ENCODE assay signal across 15 cellular contexts in the genomic region with DNA sequence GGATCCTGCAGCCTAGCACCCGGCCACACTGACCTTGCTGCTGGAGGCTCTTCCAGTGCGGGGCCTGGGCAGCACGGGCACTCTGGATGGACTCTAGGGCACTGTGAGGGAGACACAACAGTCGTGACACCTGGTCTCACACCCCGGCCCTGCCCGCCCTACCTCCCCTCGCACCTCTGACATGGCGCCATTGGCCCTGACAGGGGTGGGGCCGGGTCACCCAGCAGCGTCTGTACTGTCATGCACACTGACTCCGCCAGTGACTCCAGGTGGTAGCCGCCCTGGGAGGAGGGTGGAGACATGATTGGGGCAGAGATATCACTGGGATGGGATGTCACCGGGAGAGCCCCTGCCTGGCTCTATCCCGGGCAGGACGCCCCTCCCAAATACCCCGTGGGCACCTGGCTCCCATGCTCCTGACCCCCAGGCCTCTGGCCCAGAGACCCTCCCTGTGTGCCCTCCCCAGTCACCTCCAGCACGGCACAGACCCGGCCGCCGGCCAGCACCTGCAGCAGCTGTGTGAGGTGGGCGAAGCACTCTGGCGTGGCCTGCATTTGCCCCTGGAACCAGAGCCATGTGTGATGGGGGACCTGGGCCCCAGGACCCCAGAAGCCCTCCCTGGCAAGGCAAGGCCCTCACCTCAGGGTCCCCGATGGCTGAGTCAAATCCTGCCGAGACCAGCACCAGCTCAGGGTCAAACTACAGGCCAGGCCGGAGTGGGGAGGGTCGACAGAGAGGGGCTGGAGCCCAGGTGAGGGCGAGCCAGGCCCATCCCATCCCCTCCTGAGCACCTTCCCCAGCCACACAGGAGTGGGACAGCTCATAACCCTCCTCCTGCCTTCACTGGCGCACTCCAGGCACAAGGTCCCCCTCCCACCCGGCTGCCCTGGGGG. TPM values are rescaled to one million over a fixed set of nuclear protein-coding genes. Genes with fewer than 3 reads are reported as not detected.
DNase-seq lines count a peak whose midpoint lies in the region; ATAC-seq, FAIRE-seq and TF ChIP-seq lines count a peak whose summit lies in the region.
"Had no signal": no experiment of that assay in that cellular context is flagged by ENCODE, and none has a peak within 500 bp of the region (broad histone marks: within the 10 kb centered on the region; RNA-seq: fewer than 3 reads in every experiment).

No MANE protein-coding gene starts in this region.

- no peak overlapping the region for H3K4me2 ChIP-seq in IMR-90 (ENCODE audit: low read depth, low read length)
- peak overlapping the region; percentile 33 for H3K4me2 ChIP-seq in astrocyte (ENCODE audit: low read length)

- CTCF ChIA-PET in IMR-90 (lab: Yijun Ruan, JAX) = interaction anchor here (0.5 kb wide), 1 partner anchor 10 kb away, joined by 4 read pairs; no protein-coding TSS in a partner anchor

- no peak overlapping the region for H3K27ac ChIP-seq in IMR-90 (ENCODE audit: insufficient read depth, low read length)
- peak overlapping the region; percentile 37 for H3K27ac ChIP-seq in astrocyte (ENCODE audit: low read depth, low read length)
- H3K27ac ChIP-seq in aorta (ENCODE audit: low read depth in 1 of 2, low read length in 2 of 2) = no peak overlapping the region

- H2BK120ac ChIP-seq in IMR-90 (ENCODE audit: low read depth, low read length) = no peak overlapping the region

- dilution Hi-C loops in IMR-90 (cut with HindIII; ENCODE audit: low sequenced_read_pairs, unreplicated experiment) = no loop called here

- no peak overlapping the region for H3K23ac ChIP-seq in IMR-90 (ENCODE audit: low read depth, low read length)

- H3K4ac ChIP-seq in IMR-90 (ENCODE audit: low read depth, low read length) = no peak overlapping the region

- H3K27me3 Mint-ChIP-seq in activated T-cell treated with anti-CD3 and anti-CD28 coated beads, Interleukin-2, amount 50 U/mL, for 24 hours = no peaks in the 10 kb centered on the region
- no peaks in the 10 kb centered on the region for H3K27me3 Mint-ChIP-seq in activated T-cell treated with anti-CD3 and anti-CD28 coated beads, Interleukin-2, amount 50 U/mL, for 72 hours (ENCODE audit: low read depth)
- no peaks in the 10 kb centered on the region for H3K27me3 Mint-ChIP-seq in astrocyte (ENCODE audit: low read depth, unreplicated experiment)

- no peak overlapping the region for H4K91ac ChIP-seq in IMR-90 (ENCODE audit: insufficient read depth, low read depth, low read length)

- POLR2A ChIA-PET in IMR-90 (lab: Charles Lee; ENCODE audit: unreplicated experiment) = no interaction called here

- H3K9me1 ChIP-seq in IMR-90 (ENCODE audit: insufficient read depth, low read length) = 0 out of 2 replicates have a peak, but pooled peaks cover 3% of the 10 kb centered on the region

- intact Hi-C loops in IMR-90 (cut with micrococcal nuclease) (no loop called here), aorta (cut with DNase I) (loop anchor here in 1 of 2 donors (10.0 kb wide), 1 partner anchor 256 kb away; a partner anchor contains a TSS), left ventricle myocardium superior (cut with micrococcal nuclease) (loop anchor here (10.0 kb wide), 1 partner anchor 96 kb away; a partner anchor contains a TSS)

- H3K9ac ChIP-seq in IMR-90 (ENCODE audit: low read depth, low read length) = no peak overlapping the region
- H3K9ac ChIP-seq in astrocyte (ENCODE audit: low read length) = no peak overlapping the region

- in situ Hi-C loops in IMR-90 (cut with MboI; ENCODE audit: low sequenced_read_pairs) = no loop called here

- DNase-seq in activated T-cell treated with anti-CD3 and anti-CD28 coated beads, Interleukin-2, amount 50 U/mL, for 24 hours = no peak
- no peak for DNase-seq in activated T-cell treated with anti-CD3 and anti-CD28 coated beads, Interleukin-2, amount 50 U/mL, for 72 hours
- DNase-seq in IMR-90 (no peak), astrocyte (ENCODE audit: low read depth) (no peak), aorta (no peak), left ventricle myocardium superior (no peak)
- no peak for DNase-seq in stimulated activated effector memory CD8-positive, alpha-beta T cell treated with anti-CD3 and anti-CD28 coated beads, Interleukin-12 subunit alpha, Interleukin-12 subunit beta, amount 100 ng/mL, for 72 hours (ENCODE audit: low spot score in 2 of 2)
- DNase-seq in stimulated activated CD8-positive, alpha-beta memory T cell treated with anti-CD3 and anti-CD28 coated beads, Interleukin-4, amount 100 ng/mL, for 48 hours = no peak
- DNase-seq: activated CD4-positive, alpha-beta T cell treated with anti-CD3 and anti-CD28 coated beads for 1 hour; DND-41; NCI-H524; stimulated activated CD4-positive, alpha-beta T cell treated with anti-CD3 and anti-CD28 coated beads, Interleukin-2, amount 100 ng/mL, for 48 hours had no signal

- no peak overlapping the region for H4K5ac ChIP-seq in IMR-90 (ENCODE audit: low read depth, low read length)

- no peak overlapping the region for H4K8ac ChIP-seq in IMR-90 (ENCODE audit: low read depth in 2 of 2, low read length in 2 of 2)

- peaks cover 55% of the 10 kb centered on the region for H3K79me2 ChIP-seq in astrocyte (ENCODE audit: insufficient read depth, low read length)

- H3K4me1 Mint-ChIP-seq in activated T-cell treated with anti-CD3 and anti-CD28 coated beads, Interleukin-2, amount 50 U/mL, for 24 hours (ENCODE audit: low read depth) = peaks cover 29% of the 10 kb centered on the region
- H3K4me1 Mint-ChIP-seq in activated T-cell treated with anti-CD3 and anti-CD28 coated beads, Interleukin-2, amount 50 U/mL, for 72 hours (ENCODE audit: low read depth) = peaks cover 25% of the 10 kb centered on the region
- peaks cover 9% of the 10 kb centered on the region for H3K4me1 Mint-ChIP-seq in astrocyte (ENCODE audit: low read depth, unreplicated experiment)
- peaks cover 31% of the 10 kb centered on the region for H3K4me1 Mint-ChIP-seq in stimulated activated effector memory CD8-positive, alpha-beta T cell treated with anti-CD3 and anti-CD28 coated beads, Interleukin-12 subunit alpha, Interleukin-12 subunit beta, amount 100 ng/mL, for 72 hours

- H2BK5ac ChIP-seq in IMR-90 (ENCODE audit: low read depth, low read length, poor library complexity, severe bottlenecking) = no peak overlapping the region

- no peak overlapping the region for H2BK15ac ChIP-seq in IMR-90 (ENCODE audit: low read depth, low read length)

- H3K27me3 ChIP-seq in IMR-90 (ENCODE audit: control insufficient read depth, insufficient read depth, low read length) (no peaks in the 10 kb centered on the region), astrocyte (ENCODE audit: insufficient read depth, low read length) (no peaks in the 10 kb centered on the region), aorta (ENCODE audit: control insufficient read depth in 1 of 2, insufficient read depth in 2 of 2, low read length in 1 of 2) (no peaks in the 10 kb centered on the region)
- H3K27me3 ChIP-seq: transverse colon had no signal

- no peak overlapping the region for H3K27ac Mint-ChIP-seq in activated T-cell treated with anti-CD3 and anti-CD28 coated beads, Interleukin-2, amount 50 U/mL, for 24 hours
- H3K27ac Mint-ChIP-seq in activated T-cell treated with anti-CD3 and anti-CD28 coated beads, Interleukin-2, amount 50 U/mL, for 72 hours = no peak overlapping the region
- H3K27ac Mint-ChIP-seq in astrocyte (ENCODE audit: unreplicated experiment) = no peak overlapping the region
- H3K27ac Mint-ChIP-seq in stimulated activated effector memory CD8-positive, alpha-beta T cell treated with anti-CD3 and anti-CD28 coated beads, Interleukin-12 subunit alpha, Interleukin-12 subunit beta, amount 100 ng/mL, for 72 hours = peak overlapping the region; percentile 87

- H3K4me3 ChIP-seq in IMR-90 (ENCODE audit: insufficient read depth, low read depth, low read length) = no peak overlapping the region
- H3K4me3 ChIP-seq in astrocyte (ENCODE audit: insufficient read depth, low read depth, low read length) = no peak overlapping the region
- no peak overlapping the region for H3K4me3 ChIP-seq in aorta (ENCODE audit: low read length in 2 of 2)
- H3K4me3 ChIP-seq: transverse colon had no signal

- no peak for TF ChIP-seq POLR2A in IMR-90 (IDR thresholded peaks at IDR 0.05; ENCODE audit: low read depth, low read length)

- peaks cover 9 to 53% of the 10 kb centered on the region in 2 experiments; a peak in 3 of 4 replicates for H3K79me1 ChIP-seq in IMR-90 (ENCODE audit: low read depth in 1 of 2, low read length in 2 of 2)

- no peak for ATAC-seq in activated T-cell treated with anti-CD3 and anti-CD28 coated beads, Interleukin-2, amount 50 U/mL, for 72 hours (replicated peaks in 1 of 2)
- ATAC-seq in IMR-90 (ENCODE audit: low read depth) (no peak), aorta (ENCODE audit: low FRiP score) (no peak), left ventricle myocardium superior (no peak)
- no peak for ATAC-seq in stimulated activated effector memory CD8-positive, alpha-beta T cell treated with anti-CD3 and anti-CD28 coated beads, Interleukin-12 subunit alpha, Interleukin-12 subunit beta, amount 100 ng/mL, for 72 hours

- no peak for FAIRE-seq in astrocyte (lab: Jason Lieb, UNC)
- FAIRE-seq: colon, kidney had no signal

- peaks cover 15% of the 10 kb centered on the region for H3K4me1 ChIP-seq in IMR-90 (ENCODE audit: control insufficient read depth, insufficient read depth, low read length)
- peaks cover 38% of the 10 kb centered on the region for H3K4me1 ChIP-seq in astrocyte (ENCODE audit: insufficient read depth, low read length)
- no peaks in the 10 kb centered on the region for H3K4me1 ChIP-seq in aorta (ENCODE audit: control insufficient read depth in 1 of 2, insufficient read depth in 2 of 2, low read length in 2 of 2)

- peaks cover 24% of the 10 kb centered on the region for H3K36me3 ChIP-seq in IMR-90 (ENCODE audit: control insufficient read depth, insufficient read depth, low read length)
- no peaks in the 10 kb centered on the region for H3K36me3 ChIP-seq in astrocyte (ENCODE audit: insufficient read depth, low read length)
- H3K36me3 ChIP-seq in aorta (ENCODE audit: control insufficient read depth in 1 of 2, insufficient read depth in 2 of 2, low read length in 1 of 2) = no peaks in the 10 kb centered on the region
- H3K36me3 ChIP-seq: transverse colon had no signal

- BruUV-seq in IMR-90 (replicated peaks; lab: Mats Ljungman, UMichigan) = no TSS peak

- WGBS in IMR-90 (ENCODE audit: extremely low coverage in 2 of 2, insufficient read length in 1 of 2), 2 experiments = no CpG with 5 or more reads among the region's 29 CpGs
- WGBS in aorta, 2 donors = 86 to 90% methylated on average over 29 of the region's 29 CpGs

- no peak overlapping the region for H2BK20ac ChIP-seq in IMR-90 (ENCODE audit: low read depth, low read length)

- peaks cover 29% of the 10 kb centered on the region for H4K20me1 ChIP-seq in IMR-90 (ENCODE audit: insufficient read depth, low read length)
- H4K20me1 ChIP-seq in astrocyte (ENCODE audit: insufficient read depth, low read length) = peaks cover 53% of the 10 kb centered on the region

- H2AK5ac ChIP-seq in IMR-90 (ENCODE audit: low read depth, low read length) = no peak overlapping the region

- TF ChIP-seq RAD21 in IMR-90 (IDR thresholded peaks at IDR 0.05; ENCODE audit: low read length) = no peak

- H3K18ac ChIP-seq in IMR-90 (ENCODE audit: low read depth, low read length) = no peak overlapping the region

- no peak overlapping the region for H3K56ac ChIP-seq in IMR-90 (ENCODE audit: extremely low read depth, insufficient read depth, low read length)

- no peaks in the 10 kb centered on the region for H3K9me3 Mint-ChIP-seq in activated T-cell treated with anti-CD3 and anti-CD28 coated beads, Interleukin-2, amount 50 U/mL, for 24 hours
- H3K9me3 Mint-ChIP-seq in activated T-cell treated with anti-CD3 and anti-CD28 coated beads, Interleukin-2, amount 50 U/mL, for 72 hours = no peaks in the 10 kb centered on the region
- no peaks in the 10 kb centered on the region for H3K9me3 Mint-ChIP-seq in astrocyte (ENCODE audit: unreplicated experiment)
- no peaks in the 10 kb centered on the region for H3K9me3 Mint-ChIP-seq in stimulated activated effector memory CD8-positive, alpha-beta T cell treated with anti-CD3 and anti-CD28 coated beads, Interleukin-12 subunit alpha, Interleukin-12 subunit beta, amount 100 ng/mL, for 72 hours

- H2AFZ ChIP-seq in IMR-90 (replicated peaks; ENCODE audit: low read length, poor library complexity) (peak overlapping the region; percentile 34), astrocyte (ENCODE audit: low read depth, low read length) (no peak overlapping the region)

- peaks cover 48% of the 10 kb centered on the region for H3K36me3 Mint-ChIP-seq in activated T-cell treated with anti-CD3 and anti-CD28 coated beads, Interleukin-2, amount 50 U/mL, for 24 hours (ENCODE audit: low read depth)
- H3K36me3 Mint-ChIP-seq in activated T-cell treated with anti-CD3 and anti-CD28 coated beads, Interleukin-2, amount 50 U/mL, for 72 hours (ENCODE audit: insufficient read depth in 2 of 2) = peaks cover 5 to 6% of the 10 kb centered on the region in 2 donors
- peaks cover 5% of the 10 kb centered on the region for H3K36me3 Mint-ChIP-seq in astrocyte (ENCODE audit: low read depth, unreplicated experiment)
- peaks cover 36% of the 10 kb centered on the region for H3K36me3 Mint-ChIP-seq in stimulated activated effector memory CD8-positive, alpha-beta T cell treated with anti-CD3 and anti-CD28 coated beads, Interleukin-12 subunit alpha, Interleukin-12 subunit beta, amount 100 ng/mL, for 72 hours

- H3K9me3 ChIP-seq in IMR-90 (ENCODE audit: control insufficient read depth, insufficient read depth, low read length) (no peaks in the 10 kb centered on the region), astrocyte (ENCODE audit: insufficient read depth, low read depth, low read length) (no peaks in the 10 kb centered on the region), aorta (ENCODE audit: control insufficient read depth, low read length) (no peaks in the 10 kb centered on the region)
- H3K9me3 ChIP-seq: transverse colon had no signal

- no peak overlapping the region for H2AK9ac ChIP-seq in IMR-90 (replicated peaks; ENCODE audit: low read depth, low read length, poor library complexity)

- peak overlapping the region; percentile 28 for H3K4me3 Mint-ChIP-seq in activated T-cell treated with anti-CD3 and anti-CD28 coated beads, Interleukin-2, amount 50 U/mL, for 24 hours
- no peak overlapping the region for H3K4me3 Mint-ChIP-seq in activated T-cell treated with anti-CD3 and anti-CD28 coated beads, Interleukin-2, amount 50 U/mL, for 72 hours
- H3K4me3 Mint-ChIP-seq in astrocyte (ENCODE audit: unreplicated experiment) = no peak overlapping the region
- H3K4me3 Mint-ChIP-seq in stimulated activated effector memory CD8-positive, alpha-beta T cell treated with anti-CD3 and anti-CD28 coated beads, Interleukin-12 subunit alpha, Interleukin-12 subunit beta, amount 100 ng/mL, for 72 hours = peak overlapping the region; percentile 96

- no peak for TF ChIP-seq CTCF in IMR-90 (conservative IDR thresholded peaks at IDR 0.05; ENCODE audit: low read depth, low read length)
- no peak for TF ChIP-seq CTCF in astrocyte (IDR thresholded peaks at IDR 0.05; ENCODE audit: insufficient read depth, low read depth, low read length)

- H3K14ac ChIP-seq in IMR-90 (replicated peaks; ENCODE audit: low read depth, low read length) = no peak overlapping the region

RNA-seq across cellular contexts. Expression of a gene that starts 2.6 kb away (rescaled TPM):
- total RNA-seq in activated T-cell treated with anti-CD3 and anti-CD28 coated beads, Interleukin-2, amount 50 U/mL, for 72 hours = 10 to 100 TPM; 52.1 to 57.4 TPM
- total RNA-seq in IMR-90 (2012; rRNA removed) (3.6 and 3.9 TPM in 2 replicates), astrocyte (36.8 and 46.5 TPM in 2 replicates), aorta (10 to 100 TPM; 19.8 to 47.8 TPM), left ventricle myocardium superior (12.7 TPM)
- polyA plus RNA-seq in IMR-90 (2012; rRNA removed) (35.2 and 35.7 TPM in 2 replicates), aorta (10 to 100 TPM in 1 of 2 donors, 1 to 10 TPM in 1; 5.5 to 57.3 TPM)
- polyA plus RNA-seq in IMR-90 (2012; cell fraction: cytosol; rRNA removed) = 18.7 and 22.6 TPM in 2 replicates
- 264 and 926 TPM in 2 replicates for polyA plus RNA-seq in IMR-90 (2012; cell fraction: nucleus; rRNA removed; ENCODE audit: low replicate concordance)

RNA-seq across cellular contexts. Expression of a gene that starts 3.6 kb away (rescaled TPM):
- total RNA-seq in activated T-cell treated with anti-CD3 and anti-CD28 coated beads, Interleukin-2, amount 50 U/mL, for 72 hours = 10 to 100 TPM; 64.9 to 69.7 TPM
- total RNA-seq in IMR-90 (2012; rRNA removed) = 10.0 and 10.8 TPM in 2 replicates
- 28.6 and 30.9 TPM in 2 replicates for polyA plus RNA-seq in IMR-90 (2012; rRNA removed)
- polyA plus RNA-seq in IMR-90 (2012; cell fraction: cytosol; rRNA removed) = 7.5 and 13.6 TPM in 2 replicates
- 185 and 466 TPM in 2 replicates for polyA plus RNA-seq in IMR-90 (2012; cell fraction: nucleus; rRNA removed; ENCODE audit: low replicate concordance)
- total RNA-seq in astrocyte = 25.4 and 26.3 TPM in 2 replicates
- total RNA-seq in aorta = 10 to 100 TPM; 29.0 to 49.5 TPM
- polyA plus RNA-seq in aorta = 100 to 1,000 TPM in 1 of 2 donors, 1 to 10 TPM in 1; 7.0 to 134 TPM
- 18.4 TPM for total RNA-seq in left ventricle myocardium superior

RNA-seq across cellular contexts. Expression of a gene that starts 13.0 kb away (rescaled TPM):
- 10 to 100 TPM in 1 of 2 donors, 1 to 10 TPM in 1; 8.5 to 11.5 TPM for total RNA-seq in activated T-cell treated with anti-CD3 and anti-CD28 coated beads, Interleukin-2, amount 50 U/mL, for 72 hours
- total RNA-seq in IMR-90 (2012; rRNA removed) (35.6 and 41.0 TPM in 2 replicates), astrocyte (29.1 and 36.4 TPM in 2 replicates), aorta (10 to 100 TPM in 1 of 2 donors, 1 to 10 TPM in 1; 9.2 to 22.9 TPM), left ventricle myocardium superior (15.8 TPM)
- polyA plus RNA-seq in IMR-90 (2012; rRNA removed) (56.3 and 59.9 TPM in 2 replicates), aorta (10 to 100 TPM in 1 of 2 donors, 1 to 10 TPM in 1; 1.6 to 19.0 TPM)
- polyA plus RNA-seq in IMR-90 (2012; cell fraction: cytosol; rRNA removed) = 42.8 and 49.5 TPM in 2 replicates
- polyA plus RNA-seq in IMR-90 (2012; cell fraction: nucleus; rRNA removed; ENCODE audit: low replicate concordance) = 269 and 452 TPM in 2 replicates

RNA-seq across cellular contexts. Expression of a gene that starts 21.7 kb away (rescaled TPM):
- 10 to 100 TPM; 16.6 to 27.1 TPM for total RNA-seq in activated T-cell treated with anti-CD3 and anti-CD28 coated beads, Interleukin-2, amount 50 U/mL, for 72 hours
- total RNA-seq in IMR-90 (2012; rRNA removed) (7.5 and 8.1 TPM in 2 replicates), astrocyte (19.6 and 22.4 TPM in 2 replicates), aorta (10 to 100 TPM; 10.7 to 23.2 TPM), left ventricle myocardium superior (9.1 TPM)
- polyA plus RNA-seq in IMR-90 (2012; rRNA removed) (14.4 and 16.6 TPM in 2 replicates), aorta (10 to 100 TPM in 1 of 2 donors, under 1 TPM in 1; 0.13 to 14.9 TPM)
- 11.1 and 14.2 TPM in 2 replicates for polyA plus RNA-seq in IMR-90 (2012; cell fraction: cytosol; rRNA removed)
- 42.0 and 90.5 TPM in 2 replicates for polyA plus RNA-seq in IMR-90 (2012; cell fraction: nucleus; rRNA removed; ENCODE audit: low replicate concordance)

RNA-seq across cellular contexts. Expression of a gene that starts 47.6 kb away (rescaled TPM):
- total RNA-seq in activated T-cell treated with anti-CD3 and anti-CD28 coated beads, Interleukin-2, amount 50 U/mL, for 72 hours = 10 to 100 TPM; 17.6 to 19.4 TPM
- total RNA-seq in IMR-90 (2012; rRNA removed) = 10.3 and 10.4 TPM in 2 replicates
- 21.4 and 22.9 TPM in 2 replicates for polyA plus RNA-seq in IMR-90 (2012; rRNA removed)
- polyA plus RNA-seq in IMR-90 (2012; cell fraction: cytosol; rRNA removed) = 16.7 and 25.0 TPM in 2 replicates
- 94.1 and 274 TPM in 2 replicates for polyA plus RNA-seq in IMR-90 (2012; cell fraction: nucleus; rRNA removed; ENCODE audit: low replicate concordance)
- total RNA-seq in astrocyte = 16.9 and 18.5 TPM in 2 replicates
- total RNA-seq in aorta = 10 to 100 TPM; 14.2 to 21.6 TPM
- 100 to 1,000 TPM in 1 of 2 donors, 10 to 100 TPM in 1; 11.6 to 105 TPM for polyA plus RNA-seq in aorta
- 14.5 TPM for total RNA-seq in left ventricle myocardium superior

Comparison
In these comparisons a context has a peak if more than half of its experiments do, and no peak if none do; other contexts are left out.
1. H3K4me3 Mint-ChIP-seq: peak in activated T-cell treated with anti-CD3 and anti-CD28 coated beads, Interleukin-2, amount 50 U/mL, for 24 hours (single experiment) and stimulated activated effector memory CD8-positive, alpha-beta T cell treated with anti-CD3 and anti-CD28 coated beads, Interleukin-12 subunit alpha, Interleukin-12 subunit beta, amount 100 ng/mL, for 72 hours (single experiment); none in activated T-cell treated with anti-CD3 and anti-CD28 coated beads, Interleukin-2, amount 50 U/mL, for 72 hours (0 of 2) and astrocyte (single experiment).